ENCODE assay signal across 1 cellular context in genomic region chr1:54402896-54403295, GRCh38.
TF ChIP-seq lines count a peak whose summit lies in the region.

No MANE protein-coding gene starts in this region.

TF ChIP-seq in HepG2, 621 proteins besides CTCF, POLR2A, EP300 and RAD21 (continued from another document):
- TF ChIP-seq, protein P1, sequence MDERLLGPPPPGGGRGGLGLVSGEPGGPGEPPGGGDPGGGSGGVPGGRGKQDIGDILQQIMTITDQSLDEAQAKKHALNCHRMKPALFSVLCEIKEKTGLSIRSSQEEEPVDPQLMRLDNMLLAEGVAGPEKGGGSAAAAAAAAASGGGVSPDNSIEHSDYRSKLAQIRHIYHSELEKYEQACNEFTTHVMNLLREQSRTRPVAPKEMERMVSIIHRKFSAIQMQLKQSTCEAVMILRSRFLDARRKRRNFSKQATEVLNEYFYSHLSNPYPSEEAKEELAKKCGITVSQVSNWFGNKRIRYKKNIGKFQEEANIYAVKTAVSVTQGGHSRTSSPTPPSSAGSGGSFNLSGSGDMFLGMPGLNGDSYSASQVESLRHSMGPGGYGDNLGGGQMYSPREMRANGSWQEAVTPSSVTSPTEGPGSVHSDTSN (CRISPR knock-in tag; IDR thresholded peaks at IDR 0.05), result no peak
- TF ChIP-seq, protein P2, sequence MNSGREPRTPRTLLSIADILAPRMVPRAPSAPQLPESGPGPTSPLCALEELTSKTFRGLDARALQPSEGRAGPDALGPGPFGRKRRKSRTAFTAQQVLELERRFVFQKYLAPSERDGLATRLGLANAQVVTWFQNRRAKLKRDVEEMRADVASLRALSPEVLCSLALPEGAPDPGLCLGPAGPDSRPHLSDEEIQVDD (CRISPR knock-in tag; IDR thresholded peaks at IDR 0.05; ENCODE audit: borderline replicate concordance), result no peak
- TF ChIP-seq SRY (CRISPR knock-in tag; IDR thresholded peaks at IDR 0.05) (no peak), GLI4 (CRISPR knock-in tag; IDR thresholded peaks at IDR 0.05; ENCODE audit: borderline replicate concordance) (no peak), ZBTB43 (CRISPR knock-in tag; conservative IDR thresholded peaks at IDR 0.05) (no peak)
